In genomic region chr5:1768283-1769000, GRCh38 we compare ENCODE assay signal across 21 cellular contexts.
"Had no signal": no experiment of that assay in that cellular context is flagged by ENCODE, and none has a peak within 500 bp of the region (broad histone marks: within the 10 kb centered on the region; RNA-seq: fewer than 3 reads in every experiment).

No MANE protein-coding gene starts in this region.

- H3K36me3 Mint-ChIP-seq: immature natural killer cell; natural killer cell treated with Interleukin-12 subunit alpha and Interleukin-12 subunit beta and Interleukin-15 and Interleukin-18, amount 100 ng/mL, for 72 hours; stimulated activated effector memory CD8-positive, alpha-beta T cell treated with anti-CD3 and anti-CD28 coated beads, Interleukin-12 subunit alpha, Interleukin-12 subunit beta, amount 100 ng/mL, for 72 hours had no signal

- H3K27me3 ChIP-seq: testis had no signal

- H3K36me3 ChIP-seq: esophagus muscularis mucosa, gastroesophageal sphincter, left ventricle myocardium inferior, tibial nerve had no signal

- H3K9me3 ChIP-seq: esophagus muscularis mucosa, gastroesophageal sphincter, left ventricle myocardium inferior, testis had no signal

- H3K4me1 ChIP-seq: esophagus muscularis mucosa, gastroesophageal sphincter, left ventricle myocardium inferior, testis, tibial nerve had no signal

- H3K9me3 Mint-ChIP-seq: dendritic cell treated with granulocyte-macrophage colony-stimulating factor and Interleukin-4, amounts not matched to agents 40 ng/mL and 50 ng/mL, for 4 days; effector memory CD8-positive, alpha-beta T cell; immature natural killer cell; natural killer cell treated with Interleukin-12 subunit alpha and Interleukin-12 subunit beta and Interleukin-15 and Interleukin-18, amount 100 ng/mL, for 72 hours; stimulated activated effector memory CD8-positive, alpha-beta T cell treated with anti-CD3 and anti-CD28 coated beads, Interleukin-12 subunit alpha, Interleukin-12 subunit beta, amount 100 ng/mL, for 72 hours; stimulated activated naive CD8-positive, alpha-beta T cell treated with anti-CD3 and anti-CD28 coated beads, Interleukin-15, Interleukin-2, amounts not matched to agents 100 ng/mL and 50 ng/mL, for 24 hours had no signal

- H3K27ac ChIP-seq: epithelial cell of prostate, esophagus muscularis mucosa, gastroesophageal sphincter, left ventricle myocardium inferior, testis, tibial nerve had no signal

- H3K4me3 ChIP-seq: esophagus muscularis mucosa, gastroesophageal sphincter, left ventricle myocardium inferior, lung, smooth muscle cell, tibial nerve had no signal

- H3K4me1 Mint-ChIP-seq: immature natural killer cell; stimulated activated effector memory CD8-positive, alpha-beta T cell treated with anti-CD3 and anti-CD28 coated beads, Interleukin-12 subunit alpha, Interleukin-12 subunit beta, amount 100 ng/mL, for 72 hours had no signal

- H3K27ac Mint-ChIP-seq: dendritic cell treated with granulocyte-macrophage colony-stimulating factor and Interleukin-4, amounts not matched to agents 40 ng/mL and 50 ng/mL, for 4 days; effector memory CD8-positive, alpha-beta T cell; immature natural killer cell; natural killer cell treated with Interleukin-12 subunit alpha and Interleukin-12 subunit beta and Interleukin-15 and Interleukin-18, amount 100 ng/mL, for 72 hours; stimulated activated effector memory CD8-positive, alpha-beta T cell treated with anti-CD3 and anti-CD28 coated beads, Interleukin-12 subunit alpha, Interleukin-12 subunit beta, amount 100 ng/mL, for 72 hours; stimulated activated naive CD8-positive, alpha-beta T cell treated with anti-CD3 and anti-CD28 coated beads, Interleukin-15, Interleukin-2, amounts not matched to agents 100 ng/mL and 50 ng/mL, for 24 hours had no signal

- H3K4me3 Mint-ChIP-seq: dendritic cell treated with granulocyte-macrophage colony-stimulating factor and Interleukin-4, amounts not matched to agents 40 ng/mL and 50 ng/mL, for 4 days; effector memory CD8-positive, alpha-beta T cell; immature natural killer cell; natural killer cell treated with Interleukin-12 subunit alpha and Interleukin-12 subunit beta and Interleukin-15 and Interleukin-18, amount 100 ng/mL, for 72 hours; stimulated activated effector memory CD8-positive, alpha-beta T cell treated with anti-CD3 and anti-CD28 coated beads, Interleukin-12 subunit alpha, Interleukin-12 subunit beta, amount 100 ng/mL, for 72 hours; stimulated activated naive CD8-positive, alpha-beta T cell treated with anti-CD3 and anti-CD28 coated beads, Interleukin-15, Interleukin-2, amounts not matched to agents 100 ng/mL and 50 ng/mL, for 24 hours had no signal

- H3K4me2 ChIP-seq: smooth muscle cell had no signal

- DNase-seq: effector memory CD8-positive, alpha-beta T cell; foreskin fibroblast; glutamatergic neuron; immature natural killer cell; left cardiac atrium; left ventricle myocardium inferior; mesenchymal stem cell; midbrain; stimulated activated CD4-positive, alpha-beta T cell treated with anti-CD3 and anti-CD28 coated beads, Interleukin-4, amount 100 ng/mL, for 1 hour; stimulated activated CD8-positive, alpha-beta memory T cell treated with anti-CD3 and anti-CD28 coated beads, Interleukin-4, amount 100 ng/mL, for 48 hours; testis had no signal

- ATAC-seq: effector memory CD8-positive, alpha-beta T cell; gastroesophageal sphincter; left cardiac atrium; natural killer cell treated with Interleukin-12 subunit alpha and Interleukin-12 subunit beta and Interleukin-15 and Interleukin-18, amount 100 ng/mL, for 72 hours; stimulated activated effector memory CD8-positive, alpha-beta T cell treated with anti-CD3 and anti-CD28 coated beads, Interleukin-12 subunit alpha, Interleukin-12 subunit beta, amount 100 ng/mL, for 72 hours had no signal
